ENCODE assay signal across 14 cellular contexts in genomic region chr3:32424581-32425250, GRCh38. TPM values are rescaled to one million over a fixed set of nuclear protein-coding genes. Genes with fewer than 3 reads are reported as not detected.
DNase-seq lines count a peak whose midpoint lies in the region; ATAC-seq and TF ChIP-seq lines count a peak whose summit lies in the region.
"Had no signal": no experiment of that assay in that cellular context is flagged by ENCODE, and none has a peak within 500 bp of the region (broad histone marks: within the 10 kb centered on the region; RNA-seq: fewer than 3 reads in every experiment).

No MANE protein-coding gene starts in this region.

- no peaks in the 10 kb centered on the region for H3K27me3 Mint-ChIP-seq in activated T-cell treated with anti-CD3 and anti-CD28 coated beads, Interleukin-2, amount 50 U/mL, for 4 hours (ENCODE audit: low read depth)
- no peaks in the 10 kb centered on the region for H3K27me3 Mint-ChIP-seq in dendritic cell treated with granulocyte-macrophage colony-stimulating factor and Interleukin-4, amounts not matched to agents 40 ng/mL and 50 ng/mL, for 4 days
- no peaks in the 10 kb centered on the region for H3K27me3 Mint-ChIP-seq in progenitor cell of endocrine pancreas

- peaks cover 92% of the 10 kb centered on the region for H3K4me1 Mint-ChIP-seq in activated T-cell treated with anti-CD3 and anti-CD28 coated beads, Interleukin-2, amount 50 U/mL, for 4 hours (ENCODE audit: low read depth)
- H3K4me1 Mint-ChIP-seq in dendritic cell treated with granulocyte-macrophage colony-stimulating factor and Interleukin-4, amounts not matched to agents 40 ng/mL and 50 ng/mL, for 4 days (ENCODE audit: low read depth), result peaks cover 73% of the 10 kb centered on the region
- peaks cover 76% of the 10 kb centered on the region for H3K4me1 Mint-ChIP-seq in stimulated activated effector memory CD8-positive, alpha-beta T cell treated with anti-CD3 and anti-CD28 coated beads, Interleukin-12 subunit alpha, Interleukin-12 subunit beta, amount 100 ng/mL, for 72 hours
- peaks cover 29% of the 10 kb centered on the region for H3K4me1 Mint-ChIP-seq in progenitor cell of endocrine pancreas (ENCODE audit: low read depth)

- H3K36me3 Mint-ChIP-seq in activated T-cell treated with anti-CD3 and anti-CD28 coated beads, Interleukin-2, amount 50 U/mL, for 4 hours (ENCODE audit: insufficient read depth), result peaks cover 2% of the 10 kb centered on the region
- peaks cover 18% of the 10 kb centered on the region for H3K36me3 Mint-ChIP-seq in dendritic cell treated with granulocyte-macrophage colony-stimulating factor and Interleukin-4, amounts not matched to agents 40 ng/mL and 50 ng/mL, for 4 days (ENCODE audit: low read depth)
- no peaks in the 10 kb centered on the region for H3K36me3 Mint-ChIP-seq in stimulated activated effector memory CD8-positive, alpha-beta T cell treated with anti-CD3 and anti-CD28 coated beads, Interleukin-12 subunit alpha, Interleukin-12 subunit beta, amount 100 ng/mL, for 72 hours
- peaks cover 3% of the 10 kb centered on the region for H3K36me3 Mint-ChIP-seq in progenitor cell of endocrine pancreas (ENCODE audit: insufficient read depth)

- H3K9me3 ChIP-seq in OCI-LY7 (ENCODE audit: low read length), result no peaks in the 10 kb centered on the region
- H3K9me3 ChIP-seq: upper lobe of left lung had no signal

- intact Hi-C loops in OCI-LY7 (cut with micrococcal nuclease; ENCODE audit: unreplicated experiment), result loop anchor here (5.0 kb wide), 1 partner anchor 623 kb away; no protein-coding TSS in a partner anchor
- intact Hi-C loops in dendritic cell treated with granulocyte-macrophage colony-stimulating factor and Interleukin-4, amounts not matched to agents 40 ng/mL and 50 ng/mL, for 4 days (cut with micrococcal nuclease), result loop anchor here (5.0 kb wide), 1 partner anchor 43 kb away; no protein-coding TSS in a partner anchor

- DNase-seq in activated T-cell treated with anti-CD3 and anti-CD28 coated beads, Interleukin-2, amount 50 U/mL, for 4 hours, result no peak
- no peak for DNase-seq in activated T-cell treated with anti-CD3 and anti-CD28 coated beads, Interleukin-2, amount 50 U/mL, for 1 hour
- peak; percentile 61 for DNase-seq in OCI-LY7 (ENCODE audit: low spot score)
- DNase-seq in stimulated activated effector memory CD8-positive, alpha-beta T cell treated with anti-CD3 and anti-CD28 coated beads, Interleukin-12 subunit alpha, Interleukin-12 subunit beta, amount 100 ng/mL, for 72 hours (ENCODE audit: low spot score in 2 of 2), result peak in 1 of 2 donors; percentile 45
- no peak for DNase-seq in progenitor cell of endocrine pancreas (ENCODE audit: low spot score, unreplicated experiment)
- DNase-seq in hypothalamus (lab: John Stamatoyannopoulos, UW), result no peak
- no peak for DNase-seq in NCI-H1417 (lab: John Stamatoyannopoulos, UW)
- DNase-seq: aorta, DMS53, NCI-H1105 treated with DMSO at 0.1 percent for 48 hours, NCI-H510A, upper lobe of left lung had no signal

- no peaks in the 10 kb centered on the region for H3K36me3 ChIP-seq in OCI-LY7 (ENCODE audit: insufficient read depth, low read length)
- H3K36me3 ChIP-seq: upper lobe of left lung had no signal

- CTCF ChIA-PET in OCI-LY7 (lab: Charles Lee; ENCODE audit: unreplicated experiment), result interaction anchor here (0.6 to 2.5 kb wide), 6 partner anchors 8 to 352 kb away, joined by 3 to 12 read pairs (median 4); no protein-coding TSS in a partner anchor

- H3K79me2 ChIP-seq in OCI-LY7 (ENCODE audit: insufficient read depth, low read depth, low read length), result peaks cover 32% of the 10 kb centered on the region; the same call in 1 of the 2 replicates

- TF ChIP-seq CTCF in OCI-LY7 (conservative IDR thresholded peaks at IDR 0.05; ENCODE audit: low read length), result no peak
- TF ChIP-seq CTCF in progenitor cell of endocrine pancreas (IDR thresholded peaks at IDR 0.05; ENCODE audit: unreplicated experiment), result no peak

- H3K9me2 ChIP-seq in OCI-LY7 (ENCODE audit: insufficient read depth, low read length), result no peaks in the 10 kb centered on the region

- H3K9me3 Mint-ChIP-seq in activated T-cell treated with anti-CD3 and anti-CD28 coated beads, Interleukin-2, amount 50 U/mL, for 4 hours, result no peaks in the 10 kb centered on the region
- no peaks in the 10 kb centered on the region for H3K9me3 Mint-ChIP-seq in dendritic cell treated with granulocyte-macrophage colony-stimulating factor and Interleukin-4, amounts not matched to agents 40 ng/mL and 50 ng/mL, for 4 days
- no peaks in the 10 kb centered on the region for H3K9me3 Mint-ChIP-seq in stimulated activated effector memory CD8-positive, alpha-beta T cell treated with anti-CD3 and anti-CD28 coated beads, Interleukin-12 subunit alpha, Interleukin-12 subunit beta, amount 100 ng/mL, for 72 hours
- H3K9me3 Mint-ChIP-seq in progenitor cell of endocrine pancreas (ENCODE audit: low read depth), result peaks cover 2% of the 10 kb centered on the region

- peak overlapping the region; percentile 73 for H3K4me2 ChIP-seq in OCI-LY7 (ENCODE audit: low read length)

- H4K20me1 ChIP-seq in OCI-LY7 (ENCODE audit: insufficient read depth, low read length), result no peaks in the 10 kb centered on the region

- peak overlapping the region; percentile 67 for H3K27ac Mint-ChIP-seq in dendritic cell treated with granulocyte-macrophage colony-stimulating factor and Interleukin-4, amounts not matched to agents 40 ng/mL and 50 ng/mL, for 4 days
- H3K27ac Mint-ChIP-seq in stimulated activated effector memory CD8-positive, alpha-beta T cell treated with anti-CD3 and anti-CD28 coated beads, Interleukin-12 subunit alpha, Interleukin-12 subunit beta, amount 100 ng/mL, for 72 hours, result peak overlapping the region; percentile 8
- no peak overlapping the region for H3K27ac Mint-ChIP-seq in progenitor cell of endocrine pancreas

- BruUV-seq in OCI-LY7 (replicated peaks; lab: Mats Ljungman, UMichigan), result no TSS peak

- POLR2A ChIA-PET in OCI-LY7 (lab: Charles Lee), result interaction anchor here (0.6 to 7.1 kb wide), 17 partner anchors 9 to 843 kb away, joined by 3 to 88 read pairs (median 4); no protein-coding TSS in a partner anchor

- peak overlapping the region; percentile 42 for H3K4me3 Mint-ChIP-seq in activated T-cell treated with anti-CD3 and anti-CD28 coated beads, Interleukin-2, amount 50 U/mL, for 4 hours
- H3K4me3 Mint-ChIP-seq in dendritic cell treated with granulocyte-macrophage colony-stimulating factor and Interleukin-4, amounts not matched to agents 40 ng/mL and 50 ng/mL, for 4 days, result no peak overlapping the region
- H3K4me3 Mint-ChIP-seq in stimulated activated effector memory CD8-positive, alpha-beta T cell treated with anti-CD3 and anti-CD28 coated beads, Interleukin-12 subunit alpha, Interleukin-12 subunit beta, amount 100 ng/mL, for 72 hours, result peak overlapping the region; percentile 24
- H3K4me3 Mint-ChIP-seq in progenitor cell of endocrine pancreas (ENCODE audit: low read depth), result no peak overlapping the region

- H3K4me1 ChIP-seq in OCI-LY7 (ENCODE audit: insufficient read depth, low read length, poor library complexity, severe bottlenecking), result peaks cover 94% of the 10 kb centered on the region

- peak overlapping the region; percentile 90 for H3K27ac ChIP-seq in OCI-LY7 (ENCODE audit: low read depth, low read length, poor library complexity, severe bottlenecking)
- H3K27ac ChIP-seq: parathyroid adenoma had no signal

- ATAC-seq in activated T-cell treated with anti-CD3 and anti-CD28 coated beads, Interleukin-2, amount 50 U/mL, for 4 hours, result no peak
- no peak for ATAC-seq in stimulated activated effector memory CD8-positive, alpha-beta T cell treated with anti-CD3 and anti-CD28 coated beads, Interleukin-12 subunit alpha, Interleukin-12 subunit beta, amount 100 ng/mL, for 72 hours

- H3K4me3 ChIP-seq in OCI-LY7 (ENCODE audit: low read depth, low read length, poor library complexity, severe bottlenecking), result peak overlapping the region; percentile 28
- H3K4me3 ChIP-seq: upper lobe of left lung had no signal

- H2AFZ ChIP-seq in OCI-LY7 (ENCODE audit: low read length), result peak overlapping the region; percentile 30; the same call in 1 of the 2 replicates
- H2AFZ ChIP-seq: parathyroid adenoma had no signal

RNA-seq across cellular contexts. Expression of gene CMTM7, which starts 33.1 kb away (rescaled TPM):
- total RNA-seq in activated T-cell treated with anti-CD3 and anti-CD28 coated beads, Interleukin-2, amount 50 U/mL, for 4 hours, result 10 to 100 TPM; 19.1 to 23.2 (median 21.3) TPM
- total RNA-seq in OCI-LY7 (2014; rRNA removed; shearing (Covaris generic)), result 13.2 and 16.0 TPM in 2 replicates
- 19.0 TPM in 2 replicates for total RNA-seq in OCI-LY7 (2022)
- total RNA-seq in progenitor cell of endocrine pancreas, result 24.6 and 29.6 TPM in 2 replicates

Comparison
In these comparisons a context has a peak if more than half of its experiments do, and no peak if none do; other contexts are left out.
1. H3K4me3 Mint-ChIP-seq: peak in activated T-cell treated with anti-CD3 and anti-CD28 coated beads, Interleukin-2, amount 50 U/mL, for 4 hours (single experiment) and stimulated activated effector memory CD8-positive, alpha-beta T cell treated with anti-CD3 and anti-CD28 coated beads, Interleukin-12 subunit alpha, Interleukin-12 subunit beta, amount 100 ng/mL, for 72 hours (single experiment); none in dendritic cell treated with granulocyte-macrophage colony-stimulating factor and Interleukin-4, amounts not matched to agents 40 ng/mL and 50 ng/mL, for 4 days (single experiment) and progenitor cell of endocrine pancreas (single experiment).